ENCODE assay signal across 10 cellular contexts in the genomic region with DNA sequence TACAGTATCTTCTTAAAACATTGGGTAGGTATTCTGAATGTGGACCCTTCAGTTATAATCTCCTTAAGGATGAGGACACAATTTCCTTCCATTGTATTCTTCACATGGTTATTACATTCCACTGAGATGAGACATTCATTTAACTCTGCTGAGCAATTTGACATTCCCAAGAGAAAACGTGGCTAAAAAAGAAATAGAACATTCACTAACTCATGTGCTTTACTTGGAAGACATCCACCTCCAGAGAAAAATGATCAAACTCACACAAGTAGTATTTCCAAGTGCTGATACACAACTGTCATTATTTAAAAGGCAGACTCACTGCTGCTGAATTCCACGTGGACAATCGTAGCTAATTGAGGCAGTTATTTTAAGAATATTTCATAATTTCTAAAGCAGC.
A peak's percentile ranks its signal among the peaks of the same experiment; 100 is the strongest.
DNase-seq lines count a peak whose midpoint lies in the region; ATAC-seq, FAIRE-seq and TF ChIP-seq lines count a peak whose summit lies in the region.
"Had no signal": no experiment of that assay in that cellular context is flagged by ENCODE, and none has a peak within 500 bp of the region (broad histone marks: within the 10 kb centered on the region; RNA-seq: fewer than 3 reads in every experiment).

No MANE protein-coding gene starts in this region.

- FAIRE-seq in HTR-8/SVneo (lab: Jason Lieb, UNC): no peak
- FAIRE-seq in GM12891 (lab: Jason Lieb, UNC): no peak

- H3K9me3 ChIP-seq in thyroid gland: no peaks in the 10 kb centered on the region

- ATAC-seq in stimulated activated effector memory CD8-positive, alpha-beta T cell treated with anti-CD3 and anti-CD28 coated beads, Interleukin-12 subunit alpha, Interleukin-12 subunit beta, amount 100 ng/mL, for 72 hours: no peak
- ATAC-seq: left lobe of liver had no signal

- H3K4me3 Mint-ChIP-seq in stimulated activated effector memory CD8-positive, alpha-beta T cell treated with anti-CD3 and anti-CD28 coated beads, Interleukin-12 subunit alpha, Interleukin-12 subunit beta, amount 100 ng/mL, for 72 hours: no peak overlapping the region

- no peaks in the 10 kb centered on the region for H3K27me3 ChIP-seq in brain microvascular endothelial cell (replicated peaks)
- H3K27me3 ChIP-seq in thyroid gland: no peaks in the 10 kb centered on the region

- peaks cover 36 to 54% of the 10 kb centered on the region in 2 donors for H3K4me1 ChIP-seq in thyroid gland

- TF ChIP-seq POLR2A in thyroid gland (IDR thresholded peaks at IDR 0.05) (no peak), GM12891 (IDR thresholded peaks at IDR 0.05; ENCODE audit: low read depth, low read length) (no peak)

- WGBS in thyroid gland, 2 donors: 28 to 44% methylated on average over 3 of the region's 3 CpGs

- H3K4me3 ChIP-seq in brain microvascular endothelial cell (ENCODE audit: low read depth, low read length): no peak overlapping the region
- H3K4me3 ChIP-seq in thyroid gland (replicated peaks in 1 of 3): no peak overlapping the region

- intact Hi-C loops in thyroid gland (cut with DNase I): no loop called here

- H3K27ac ChIP-seq in brain microvascular endothelial cell (peak overlapping the region; percentile 76), thyroid gland (peak overlapping the region; percentile 66 to 80 (median 72))

- peaks cover 14% of the 10 kb centered on the region for H3K9me3 Mint-ChIP-seq in stimulated activated effector memory CD8-positive, alpha-beta T cell treated with anti-CD3 and anti-CD28 coated beads, Interleukin-12 subunit alpha, Interleukin-12 subunit beta, amount 100 ng/mL, for 72 hours

- H3K4me1 Mint-ChIP-seq in stimulated activated effector memory CD8-positive, alpha-beta T cell treated with anti-CD3 and anti-CD28 coated beads, Interleukin-12 subunit alpha, Interleukin-12 subunit beta, amount 100 ng/mL, for 72 hours: no peaks in the 10 kb centered on the region

- no peak overlapping the region for H3K27ac Mint-ChIP-seq in stimulated activated effector memory CD8-positive, alpha-beta T cell treated with anti-CD3 and anti-CD28 coated beads, Interleukin-12 subunit alpha, Interleukin-12 subunit beta, amount 100 ng/mL, for 72 hours

- DNase-seq in HTR-8/SVneo (ENCODE audit: insufficient read length, low spot score): peak; percentile 49
- DNase-seq in brain microvascular endothelial cell: peak; percentile 85
- peak; percentile 18 for DNase-seq in inferior parietal cortex (ENCODE audit: extremely low spot score)
- DNase-seq in thyroid gland: no peak
- DNase-seq in GM12891 (ENCODE audit: insufficient read length, low spot score): no peak
- DNase-seq in stimulated activated effector memory CD8-positive, alpha-beta T cell treated with anti-CD3 and anti-CD28 coated beads, Interleukin-12 subunit alpha, Interleukin-12 subunit beta, amount 100 ng/mL, for 72 hours (ENCODE audit: low spot score in 2 of 2): no peak
- no peak for DNase-seq in NCI-H524 treated with DMSO at 0.1 percent for 48 hours (lab: John Stamatoyannopoulos, UW)
- DNase-seq: activated CD4-positive, alpha-beta T cell treated with anti-CD3 and anti-CD28 coated beads, Interleukin-2, amount 50 U/mL, for 4 hours; caudate nucleus had no signal

- H3K36me3 Mint-ChIP-seq in stimulated activated effector memory CD8-positive, alpha-beta T cell treated with anti-CD3 and anti-CD28 coated beads, Interleukin-12 subunit alpha, Interleukin-12 subunit beta, amount 100 ng/mL, for 72 hours: no peaks in the 10 kb centered on the region

- in situ Hi-C loops in brain microvascular endothelial cell (cut with HindIII; ENCODE audit: low pct_ligation_motif_present, low sequenced_read_pairs): no loop called here

- TF ChIP-seq CTCF in brain microvascular endothelial cell (IDR thresholded peaks at IDR 0.05; ENCODE audit: low read depth, low read length, missing control alignments) (no peak), thyroid gland (IDR thresholded peaks at IDR 0.05) (no peak)

- H3K36me3 ChIP-seq in brain microvascular endothelial cell (replicated peaks): no peaks in the 10 kb centered on the region
- H3K36me3 ChIP-seq in thyroid gland: no peaks in the 10 kb centered on the region

TF ChIP-seq in GM12891, 5 proteins besides CTCF, POLR2A, EP300 and RAD21:
- TF ChIP-seq POLR2AphosphoS5 (IDR thresholded peaks at IDR 0.05; ENCODE audit: low read depth, low read length) (no peak), PAX5 (IDR thresholded peaks at IDR 0.05; ENCODE audit: insufficient read depth, low read length, severe bottlenecking) (no peak), SPI1 (IDR thresholded peaks at IDR 0.05; ENCODE audit: low read depth, low read length) (no peak)

Comparison
In these comparisons a context has a peak if more than half of its experiments do, and no peak if none do; other contexts are left out.
1. DNase-seq: peak in HTR-8/SVneo (single experiment), brain microvascular endothelial cell (single experiment) and inferior parietal cortex (single experiment); none in thyroid gland (0 of 2), GM12891 (single experiment), stimulated activated effector memory CD8-positive, alpha-beta T cell treated with anti-CD3 and anti-CD28 coated beads, Interleukin-12 subunit alpha, Interleukin-12 subunit beta, amount 100 ng/mL, for 72 hours (0 of 2) and NCI-H524 treated with DMSO at 0.1 percent for 48 hours (single experiment).